In genomic region chr1:104878203-104878911, GRCh38 we compare ENCODE assay signal across 15 cellular contexts.
A peak's percentile ranks its signal among the peaks of the same experiment; 100 is the strongest.
DNase-seq lines count a peak whose midpoint lies in the region; ATAC-seq and TF ChIP-seq lines count a peak whose summit lies in the region.
"Had no signal": no experiment of that assay in that cellular context is flagged by ENCODE, and none has a peak within 500 bp of the region (broad histone marks: within the 10 kb centered on the region; RNA-seq: fewer than 3 reads in every experiment).

No MANE protein-coding gene starts in this region.

- H3K9me3 Mint-ChIP-seq in activated CD8-positive, alpha-beta T cell treated with anti-CD3 and anti-CD28 coated beads, Interleukin-2, amount 10 ng/mL, durations not matched to agents 7 days and 5 days (ENCODE audit: insufficient read depth) = no peaks in the 10 kb centered on the region
- H3K9me3 Mint-ChIP-seq: stimulated activated naive CD8-positive, alpha-beta T cell treated with anti-CD3 and anti-CD28 coated beads, Interleukin-15, amount 100 ng/mL, for 72 hours had no signal

- DNase-seq in DND-41 = peak; percentile 10
- peak; percentile 5 for DNase-seq in NT2/D1 (ENCODE audit: low read depth, low spot score)
- peak; percentile 23 for DNase-seq in iPS DF 19.7 (ENCODE audit: low read depth, low spot score)
- no peak for DNase-seq in activated CD8-positive, alpha-beta T cell treated with anti-CD3 and anti-CD28 coated beads, Interleukin-2, amount 10 ng/mL, durations not matched to agents 7 days and 5 days
- no peak for DNase-seq in DMS79 (lab: John Stamatoyannopoulos, UW)
- DNase-seq: activated gamma-delta T cell; naive B cell; NCI-H2107; PC-9; stimulated activated naive CD8-positive, alpha-beta T cell treated with anti-CD3 and anti-CD28 coated beads, Interleukin-15, amount 100 ng/mL, for 72 hours; T-helper 2 cell had no signal

- H3K4me3 ChIP-seq in DND-41 (ENCODE audit: low read depth in 1 of 2, low read length in 2 of 2) (no peak overlapping the region), NT2/D1 (ENCODE audit: insufficient read length, low read depth) (no peak overlapping the region)
- H3K4me3 ChIP-seq: gastroesophageal sphincter, PC-9 had no signal

- peak; percentile 38 for TF ChIP-seq CTCF in DND-41 (IDR thresholded peaks at IDR 0.05; ENCODE audit: borderline replicate concordance, extremely low read depth, low read length, poor library complexity, severe bottlenecking)

- CTCF ChIA-PET in activated CD8-positive, alpha-beta T cell treated with anti-CD3 and anti-CD28 coated beads, Interleukin-2, amount 10 ng/mL, durations not matched to agents 7 days and 5 days (lab: Charles Lee) = no interaction called here

- no peak overlapping the region for H3K9ac ChIP-seq in DND-41 (ENCODE audit: low read depth, low read length)
- no peak overlapping the region for H3K9ac ChIP-seq in NT2/D1 (ENCODE audit: insufficient read length, low read depth)

- H3K36me3 ChIP-seq in DND-41 (ENCODE audit: insufficient read depth, low read length) = no peaks in the 10 kb centered on the region
- H3K36me3 ChIP-seq in NT2/D1 (ENCODE audit: insufficient read depth, insufficient read length, low read length) = no peaks in the 10 kb centered on the region
- H3K36me3 ChIP-seq: gastroesophageal sphincter had no signal

- ATAC-seq in DND-41 (ENCODE audit: insufficient read depth, low read depth) = no peak
- peak; percentile 50 for ATAC-seq in GM18511 (IDR thresholded peaks at IDR 0.05; ENCODE audit: unreplicated experiment)
- no peak for ATAC-seq in activated CD8-positive, alpha-beta T cell treated with anti-CD3 and anti-CD28 coated beads, Interleukin-2, amount 10 ng/mL, durations not matched to agents 7 days and 5 days
- ATAC-seq in GM21447 (IDR thresholded peaks at IDR 0.05; ENCODE audit: unreplicated experiment) = no peak
- no peak for ATAC-seq in GM19328 (IDR thresholded peaks at IDR 0.05; ENCODE audit: unreplicated experiment)
- ATAC-seq: gastroesophageal sphincter; stimulated activated naive CD8-positive, alpha-beta T cell treated with anti-CD3 and anti-CD28 coated beads, Interleukin-15, amount 100 ng/mL, for 72 hours had no signal

- H3K27me3 ChIP-seq in DND-41 (ENCODE audit: insufficient read depth, low read length, poor library complexity) (no peaks in the 10 kb centered on the region), NT2/D1 (ENCODE audit: insufficient read depth, insufficient read length) (no peaks in the 10 kb centered on the region)
- H3K27me3 ChIP-seq: gastroesophageal sphincter had no signal

- no peak overlapping the region for H3K4me3 Mint-ChIP-seq in activated CD8-positive, alpha-beta T cell treated with anti-CD3 and anti-CD28 coated beads, Interleukin-2, amount 10 ng/mL, durations not matched to agents 7 days and 5 days
- H3K4me3 Mint-ChIP-seq: stimulated activated naive CD8-positive, alpha-beta T cell treated with anti-CD3 and anti-CD28 coated beads, Interleukin-15, amount 100 ng/mL, for 72 hours had no signal

- no peak overlapping the region for H3K27ac Mint-ChIP-seq in activated CD8-positive, alpha-beta T cell treated with anti-CD3 and anti-CD28 coated beads, Interleukin-2, amount 10 ng/mL, durations not matched to agents 7 days and 5 days
- H3K27ac Mint-ChIP-seq: stimulated activated naive CD8-positive, alpha-beta T cell treated with anti-CD3 and anti-CD28 coated beads, Interleukin-15, amount 100 ng/mL, for 72 hours had no signal

- no peaks in the 10 kb centered on the region for H3K4me1 ChIP-seq in DND-41 (ENCODE audit: insufficient read depth, low read length)
- no peaks in the 10 kb centered on the region for H3K4me1 ChIP-seq in NT2/D1 (ENCODE audit: insufficient read depth, insufficient read length)
- H3K4me1 ChIP-seq: gastroesophageal sphincter had no signal

- no peaks in the 10 kb centered on the region for H3K9me3 ChIP-seq in DND-41 (ENCODE audit: insufficient read depth, low read length, severe bottlenecking)
- no peaks in the 10 kb centered on the region for H3K9me3 ChIP-seq in NT2/D1 (ENCODE audit: insufficient read depth, low read length)
- H3K9me3 ChIP-seq: gastroesophageal sphincter had no signal

- H2AFZ ChIP-seq in DND-41 (ENCODE audit: low read depth, low read length) = no peak overlapping the region
- H2AFZ ChIP-seq: PC-9 had no signal

- no peaks in the 10 kb centered on the region for H3K79me2 ChIP-seq in DND-41 (ENCODE audit: insufficient read depth, low read length)

- no peaks in the 10 kb centered on the region for H4K20me1 ChIP-seq in DND-41 (ENCODE audit: insufficient read depth, low read length)

- H3K4me1 Mint-ChIP-seq in activated CD8-positive, alpha-beta T cell treated with anti-CD3 and anti-CD28 coated beads, Interleukin-2, amount 10 ng/mL, durations not matched to agents 7 days and 5 days (ENCODE audit: low read depth) = no peaks in the 10 kb centered on the region
- H3K4me1 Mint-ChIP-seq: naive B cell; stimulated activated naive CD8-positive, alpha-beta T cell treated with anti-CD3 and anti-CD28 coated beads, Interleukin-15, amount 100 ng/mL, for 72 hours had no signal

- no peak overlapping the region for H3K4me2 ChIP-seq in DND-41 (ENCODE audit: insufficient read depth, low read length)
- H3K4me2 ChIP-seq: PC-9 had no signal

- no peaks in the 10 kb centered on the region for H3K27me3 Mint-ChIP-seq in activated CD8-positive, alpha-beta T cell treated with anti-CD3 and anti-CD28 coated beads, Interleukin-2, amount 10 ng/mL, durations not matched to agents 7 days and 5 days (ENCODE audit: low read depth)
- H3K27me3 Mint-ChIP-seq: naive B cell; stimulated activated naive CD8-positive, alpha-beta T cell treated with anti-CD3 and anti-CD28 coated beads, Interleukin-15, amount 100 ng/mL, for 72 hours had no signal

- H3K27ac ChIP-seq in DND-41 (ENCODE audit: low read length) = no peak overlapping the region
- H3K27ac ChIP-seq: gastroesophageal sphincter, PC-9 had no signal

- H3K36me3 Mint-ChIP-seq in activated CD8-positive, alpha-beta T cell treated with anti-CD3 and anti-CD28 coated beads, Interleukin-2, amount 10 ng/mL, durations not matched to agents 7 days and 5 days (ENCODE audit: low read depth) = no peaks in the 10 kb centered on the region
- H3K36me3 Mint-ChIP-seq: naive B cell had no signal

- POLR2A ChIA-PET in activated CD8-positive, alpha-beta T cell treated with anti-CD3 and anti-CD28 coated beads, Interleukin-2, amount 10 ng/mL, durations not matched to agents 7 days and 5 days (lab: Charles Lee) = no interaction called here

Comparison
In these comparisons a context has a peak if more than half of its experiments do, and no peak if none do; other contexts are left out.
1. DNase-seq: peak in DND-41 (single experiment), NT2/D1 (single experiment) and iPS DF 19.7 (single experiment); none in activated CD8-positive, alpha-beta T cell treated with anti-CD3 and anti-CD28 coated beads, Interleukin-2, amount 10 ng/mL, durations not matched to agents 7 days and 5 days (single experiment) and DMS79 (single experiment).